Comparison of ENCODE assay signal across 9 cellular contexts in genomic region chr9:81814794-81815464, GRCh38.
DNase-seq lines count a peak whose midpoint lies in the region; ATAC-seq and TF ChIP-seq lines count a peak whose summit lies in the region.
"Had no signal": no experiment of that assay in that cellular context is flagged by ENCODE, and none has a peak within 500 bp of the region (broad histone marks: within the 10 kb centered on the region; RNA-seq: fewer than 3 reads in every experiment).

No MANE protein-coding gene starts in this region.

- in situ Hi-C loops in gastrocnemius medialis (cut with MboI; ENCODE audit: low sequenced_read_pairs in 4 of 4): no loop called here

- peaks cover 15% of the 10 kb centered on the region for H3K4me1 Mint-ChIP-seq in T-helper 1 cell treated with Interleukin-12 subunit alpha and Interleukin-12 subunit beta and Interleukin-4 antibody, amounts not matched to agents 30 μg/mL and 1 μg/mL, for 36 hours (ENCODE audit: low read depth)
- H3K4me1 Mint-ChIP-seq in stimulated activated naive B cell treated with anti-CD40 and anti-IgM and Interleukin-4, amounts not matched to agents 10 μg/mL and 1 μg/mL and 100 μg/mL, for 72 hours: peaks cover 23 to 28% of the 10 kb centered on the region in 2 donors
- peaks cover 8% of the 10 kb centered on the region for H3K4me1 Mint-ChIP-seq in activated T-cell treated with anti-CD3 and anti-CD28 coated beads, Interleukin-2, amount 50 U/mL, for 72 hours (ENCODE audit: low read depth)

- H3K27ac Mint-ChIP-seq in T-helper 1 cell treated with Interleukin-12 subunit alpha and Interleukin-12 subunit beta and Interleukin-4 antibody, amounts not matched to agents 30 μg/mL and 1 μg/mL, for 36 hours: peak overlapping the region; percentile 37
- no peak overlapping the region for H3K27ac Mint-ChIP-seq in stimulated activated naive B cell treated with anti-CD40 and anti-IgM and Interleukin-4, amounts not matched to agents 10 μg/mL and 1 μg/mL and 100 μg/mL, for 72 hours
- H3K27ac Mint-ChIP-seq in activated T-cell treated with anti-CD3 and anti-CD28 coated beads, Interleukin-2, amount 50 U/mL, for 72 hours: no peak overlapping the region

- H3K4me3 Mint-ChIP-seq in T-helper 1 cell treated with Interleukin-12 subunit alpha and Interleukin-12 subunit beta and Interleukin-4 antibody, amounts not matched to agents 30 μg/mL and 1 μg/mL, for 36 hours: no peak overlapping the region
- H3K4me3 Mint-ChIP-seq in stimulated activated naive B cell treated with anti-CD40 and anti-IgM and Interleukin-4, amounts not matched to agents 10 μg/mL and 1 μg/mL and 100 μg/mL, for 72 hours: no peak overlapping the region
- H3K4me3 Mint-ChIP-seq in activated T-cell treated with anti-CD3 and anti-CD28 coated beads, Interleukin-2, amount 50 U/mL, for 72 hours: no peak overlapping the region

- H3K36me3 ChIP-seq in gastrocnemius medialis: no peaks in the 10 kb centered on the region

- H3K27me3 ChIP-seq in gastrocnemius medialis: no peaks in the 10 kb centered on the region

- DNase-seq in T-helper 1 cell (no peak), amniotic epithelial cell (ENCODE audit: low read depth) (peak; percentile 74), NCI-H2107 (lab: John Stamatoyannopoulos, UW) (no peak), gastrocnemius medialis (no peak)
- DNase-seq in stimulated activated naive B cell treated with anti-CD40 and anti-IgM and Interleukin-4, amounts not matched to agents 10 μg/mL and 1 μg/mL and 100 μg/mL, for 72 hours: no peak
- DNase-seq in activated T-cell treated with anti-CD3 and anti-CD28 coated beads, Interleukin-2, amount 50 U/mL, for 72 hours: no peak

- H3K4me3 ChIP-seq in gastrocnemius medialis: no peak overlapping the region
- H3K4me3 ChIP-seq: SK-N-MC had no signal

- H3K9me3 ChIP-seq in gastrocnemius medialis: no peaks in the 10 kb centered on the region

- H3K36me3 Mint-ChIP-seq in T-helper 1 cell treated with Interleukin-12 subunit alpha and Interleukin-12 subunit beta and Interleukin-4 antibody, amounts not matched to agents 30 μg/mL and 1 μg/mL, for 36 hours (ENCODE audit: low read depth): no peaks in the 10 kb centered on the region
- peaks cover 0 to 3% of the 10 kb centered on the region in 2 donors for H3K36me3 Mint-ChIP-seq in stimulated activated naive B cell treated with anti-CD40 and anti-IgM and Interleukin-4, amounts not matched to agents 10 μg/mL and 1 μg/mL and 100 μg/mL, for 72 hours
- H3K36me3 Mint-ChIP-seq in activated T-cell treated with anti-CD3 and anti-CD28 coated beads, Interleukin-2, amount 50 U/mL, for 72 hours (ENCODE audit: insufficient read depth in 2 of 2): no peaks in the 10 kb centered on the region

- H3K27ac ChIP-seq in gastrocnemius medialis: no peak overlapping the region
- H3K27ac ChIP-seq: SK-N-MC had no signal

- TF ChIP-seq POLR2A in gastrocnemius medialis (IDR thresholded peaks at IDR 0.05): no peak

- TF ChIP-seq CTCF in gastrocnemius medialis (IDR thresholded peaks at IDR 0.05 in 4 of 5, conservative IDR thresholded peaks at IDR 0.05 in 1 of 5): no peak

- ATAC-seq in HG03442 (IDR thresholded peaks at IDR 0.05; ENCODE audit: unreplicated experiment) (peak; percentile 81), gastrocnemius medialis (no peak)
- ATAC-seq in stimulated activated naive B cell treated with anti-CD40 and anti-IgM and Interleukin-4, amounts not matched to agents 10 μg/mL and 1 μg/mL and 100 μg/mL, for 72 hours (replicated peaks): peak; percentile 16 to 51
- ATAC-seq in activated T-cell treated with anti-CD3 and anti-CD28 coated beads, Interleukin-2, amount 50 U/mL, for 72 hours (replicated peaks in 1 of 2): no peak

- intact Hi-C loops in gastrocnemius medialis (cut with DNase I; ENCODE audit: low total_unique reads): no loop called here

- H3K27me3 Mint-ChIP-seq in T-helper 1 cell treated with Interleukin-12 subunit alpha and Interleukin-12 subunit beta and Interleukin-4 antibody, amounts not matched to agents 30 μg/mL and 1 μg/mL, for 36 hours (ENCODE audit: low read depth): no peaks in the 10 kb centered on the region
- no peaks in the 10 kb centered on the region for H3K27me3 Mint-ChIP-seq in stimulated activated naive B cell treated with anti-CD40 and anti-IgM and Interleukin-4, amounts not matched to agents 10 μg/mL and 1 μg/mL and 100 μg/mL, for 72 hours
- H3K27me3 Mint-ChIP-seq in activated T-cell treated with anti-CD3 and anti-CD28 coated beads, Interleukin-2, amount 50 U/mL, for 72 hours (ENCODE audit: low read depth): no peaks in the 10 kb centered on the region

- H3K4me1 ChIP-seq in gastrocnemius medialis: peaks cover 12 to 15% of the 10 kb centered on the region in 2 donors

- peaks cover 3% of the 10 kb centered on the region for H3K9me3 Mint-ChIP-seq in T-helper 1 cell treated with Interleukin-12 subunit alpha and Interleukin-12 subunit beta and Interleukin-4 antibody, amounts not matched to agents 30 μg/mL and 1 μg/mL, for 36 hours
- no peaks in the 10 kb centered on the region for H3K9me3 Mint-ChIP-seq in stimulated activated naive B cell treated with anti-CD40 and anti-IgM and Interleukin-4, amounts not matched to agents 10 μg/mL and 1 μg/mL and 100 μg/mL, for 72 hours
- peaks cover 0 to 4% of the 10 kb centered on the region in 2 donors for H3K9me3 Mint-ChIP-seq in activated T-cell treated with anti-CD3 and anti-CD28 coated beads, Interleukin-2, amount 50 U/mL, for 72 hours

Comparison
In these comparisons a context has a peak if more than half of its experiments do, and no peak if none do; other contexts are left out.
1. ATAC-seq: peak in HG03442 (single experiment) and stimulated activated naive B cell treated with anti-CD40 and anti-IgM and Interleukin-4, amounts not matched to agents 10 μg/mL and 1 μg/mL and 100 μg/mL, for 72 hours (2 of 2); none in gastrocnemius medialis (0 of 2) and activated T-cell treated with anti-CD3 and anti-CD28 coated beads, Interleukin-2, amount 50 U/mL, for 72 hours (0 of 2).